1 cellular context compared by ENCODE assay signal in genomic region chr2:43368483-43369385, GRCh38.
TF ChIP-seq lines count a peak whose summit lies in the region.

No MANE protein-coding gene starts in this region.

TF ChIP-seq in K562, 482 proteins besides CTCF, POLR2A, EP300 and RAD21 (continued from another document):
- no peak for TF ChIP-seq GTF2B (IDR thresholded peaks at IDR 0.05; ENCODE audit: extremely low read depth, insufficient read length)
- TF ChIP-seq CBX1 (IDR thresholded peaks at IDR 0.05; ENCODE audit: low read depth) = no peak
- no peak for TF ChIP-seq HMBOX1 (IDR thresholded peaks at IDR 0.05)
- no peak for TF ChIP-seq ZNF224 (CRISPR knock-in tag; IDR thresholded peaks at IDR 0.05)
- TF ChIP-seq ZNF584 (CRISPR knock-in tag; IDR thresholded peaks at IDR 0.05; ENCODE audit: low read depth) = peak; percentile 95
- TF ChIP-seq ZNF512 (tag; IDR thresholded peaks at IDR 0.05) = no peak
- no peak for TF ChIP-seq MAFG (tag; conservative IDR thresholded peaks at IDR 0.05)
- no peak for TF ChIP-seq HMG20B (CRISPR knock-in tag; IDR thresholded peaks at IDR 0.05)
